3 cellular contexts compared by ENCODE assay signal in genomic region chr15:32366492-32366891, GRCh38. TPM values are rescaled to one million over a fixed set of nuclear protein-coding genes. Genes with fewer than 3 reads are reported as not detected.
"Had no signal": no experiment of that assay in that cellular context is flagged by ENCODE, and none has a peak within 500 bp of the region (broad histone marks: within the 10 kb centered on the region; RNA-seq: fewer than 3 reads in every experiment).

No MANE protein-coding gene starts in this region.

RNA-seq across cellular contexts. Expression of gene GOLGA8K, which starts 36.6 kb away (rescaled TPM):
- total RNA-seq: skeletal muscle tissue, stomach had no signal
- polyA plus RNA-seq: naive thymus-derived CD8-positive, alpha-beta T cell had no signal
